1 cellular context compared by ENCODE assay signal in genomic region chr9:95005276-95006141, GRCh38.
A peak's percentile ranks its signal among the peaks of the same experiment; 100 is the strongest.
TF ChIP-seq lines count a peak whose summit lies in the region.

No MANE protein-coding gene starts in this region.

TF ChIP-seq in HEK293, 187 proteins besides CTCF, POLR2A, EP300 and RAD21 (continued from another document):
- TF ChIP-seq ZNF26 (tag by site-specific recombination; IDR thresholded peaks at IDR 0.05), result no peak
- peak; percentile 16; the same call in 1 of the 2 replicates for TF ChIP-seq ZNF366 (tag by site-specific recombination; conservative IDR thresholded peaks at IDR 0.05)
- TF ChIP-seq KLF8 (tag by site-specific recombination; IDR thresholded peaks at IDR 0.05), result no peak
- TF ChIP-seq ZIC2 (tag by site-specific recombination; IDR thresholded peaks at IDR 0.05), result 0 out of 2 replicates have a peak, but pooled peaks have one; percentile 10
- TF ChIP-seq ZNF335 (tag by site-specific recombination; conservative IDR thresholded peaks at IDR 0.05), result peak; percentile 47
- peak; percentile 17; the same call in 1 of the 2 replicates for TF ChIP-seq GLIS1 (tag by site-specific recombination; IDR thresholded peaks at IDR 0.05)
- no peak for TF ChIP-seq ZNF645 (tag by site-specific recombination; IDR thresholded peaks at IDR 0.05)
- TF ChIP-seq ZNF157 (tag by site-specific recombination; IDR thresholded peaks at IDR 0.05), result no peak
- TF ChIP-seq ZNF513 (tag by site-specific recombination; IDR thresholded peaks at IDR 0.05), result no peak
- peak; percentile 76 for TF ChIP-seq ZBTB8A (tag by site-specific recombination; IDR thresholded peaks at IDR 0.05)
- peak; percentile 58; the same call in 1 of the 2 replicates for TF ChIP-seq ZBTB20 (tag by site-specific recombination; IDR thresholded peaks at IDR 0.05)
